In the genomic region with DNA sequence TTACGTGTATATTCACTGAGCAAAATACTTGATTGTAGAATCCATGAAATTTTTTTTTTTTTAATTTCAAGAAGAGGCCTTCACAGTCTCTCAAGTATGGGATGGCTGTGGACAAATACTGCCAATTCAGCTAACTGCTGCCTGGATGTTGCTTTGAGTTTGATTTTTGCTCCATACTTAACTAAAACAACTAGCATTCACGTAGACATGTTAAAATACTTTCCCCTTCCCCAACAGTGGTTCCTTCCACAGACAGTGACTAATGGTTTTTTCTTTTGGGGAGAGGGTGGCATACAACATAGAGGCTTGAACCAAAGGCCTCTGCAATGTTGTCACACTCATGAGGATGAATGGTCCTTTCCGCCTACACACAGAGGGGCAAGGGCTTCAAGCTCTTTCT, we compare ENCODE assay signal across 22 cellular contexts. TPM values are rescaled to one million over a fixed set of nuclear protein-coding genes. Genes with fewer than 3 reads are reported as not detected.
"Had no signal": no experiment of that assay in that cellular context is flagged by ENCODE, and none has a peak within 500 bp of the region (broad histone marks: within the 10 kb centered on the region; RNA-seq: fewer than 3 reads in every experiment).

No MANE protein-coding gene starts in this region.

- H3K4me1 ChIP-seq: foreskin keratinocyte had no signal

- H3K9me3 ChIP-seq: mucosa of descending colon, neutrophil, suprapubic skin had no signal

- DNase-seq: activated CD4-positive, alpha-beta T cell treated with anti-CD3 and anti-CD28 coated beads for 1 hour; activated CD4-positive, alpha-beta T cell treated with anti-CD3 and anti-CD28 coated beads, Interleukin-2, amount 50 U/mL, for 4 hours; activated gamma-delta T cell; activated T-cell treated with anti-CD3 and anti-CD28 coated beads, Interleukin-2, amount 50 U/mL, for 48 hours; amygdala; effector memory CD8-positive, alpha-beta T cell; foreskin keratinocyte; glutamatergic neuron; mucosa of descending colon; naive thymus-derived CD8-positive, alpha-beta T cell; posterior cingulate gyrus; stimulated activated CD4-positive, alpha-beta T cell treated with anti-CD3 and anti-CD28 coated beads, Interleukin-4, amount 100 ng/mL, for 4 hours; stimulated activated CD8-positive, alpha-beta memory T cell treated with anti-CD3 and anti-CD28 coated beads, Interleukin-4, amount 100 ng/mL, for 48 hours; trophoblast cell had no signal

- H3K27ac ChIP-seq: foreskin keratinocyte, neutrophil, skin epidermis, suprapubic skin, VCaP had no signal

- H3K27me3 ChIP-seq: foreskin keratinocyte, neutrophil, suprapubic skin had no signal

- H3K27ac Mint-ChIP-seq: dendritic cell treated with granulocyte-macrophage colony-stimulating factor and Interleukin-4, amounts not matched to agents 40 ng/mL and 50 ng/mL, for 4 days; effector memory CD8-positive, alpha-beta T cell had no signal

- H3K27me3 Mint-ChIP-seq: dendritic cell treated with granulocyte-macrophage colony-stimulating factor and Interleukin-4, amounts not matched to agents 40 ng/mL and 50 ng/mL, for 4 days; effector memory CD8-positive, alpha-beta T cell; naive thymus-derived CD8-positive, alpha-beta T cell; stimulated activated naive CD8-positive, alpha-beta T cell treated with anti-CD3 and anti-CD28 coated beads, Interleukin-15, Interleukin-2, amounts not matched to agents 100 ng/mL and 50 ng/mL, for 24 hours had no signal

- ATAC-seq: activated naive CD4-positive, alpha-beta T cell treated with anti-CD3 and anti-CD28 coated beads, Interleukin-2, amount 50 U/mL, for 72 hours; effector memory CD8-positive, alpha-beta T cell; foreskin keratinocyte; mucosa of descending colon; naive thymus-derived CD8-positive, alpha-beta T cell had no signal

- H3K9me3 Mint-ChIP-seq: activated naive CD4-positive, alpha-beta T cell treated with anti-CD3 and anti-CD28 coated beads, Interleukin-2, amount 50 U/mL, for 72 hours; dendritic cell treated with granulocyte-macrophage colony-stimulating factor and Interleukin-4, amounts not matched to agents 40 ng/mL and 50 ng/mL, for 4 days; effector memory CD8-positive, alpha-beta T cell; naive thymus-derived CD8-positive, alpha-beta T cell; stimulated activated naive CD8-positive, alpha-beta T cell treated with anti-CD3 and anti-CD28 coated beads, Interleukin-15, Interleukin-2, amounts not matched to agents 100 ng/mL and 50 ng/mL, for 24 hours had no signal

- H3K4me3 ChIP-seq: lung, mucosa of descending colon, skin epidermis, suprapubic skin had no signal

- H3K4me3 Mint-ChIP-seq: dendritic cell treated with granulocyte-macrophage colony-stimulating factor and Interleukin-4, amounts not matched to agents 40 ng/mL and 50 ng/mL, for 4 days; effector memory CD8-positive, alpha-beta T cell; naive thymus-derived CD8-positive, alpha-beta T cell; stimulated activated naive CD8-positive, alpha-beta T cell treated with anti-CD3 and anti-CD28 coated beads, Interleukin-15, Interleukin-2, amounts not matched to agents 100 ng/mL and 50 ng/mL, for 24 hours had no signal

RNA-seq across cellular contexts. Expression of gene SHROOM1, which starts 41.0 kb away (rescaled TPM):
- total RNA-seq: naive thymus-derived CD8-positive, alpha-beta T cell had no signal
- polyA plus RNA-seq: naive thymus-derived CD8-positive, alpha-beta T cell had no signal

RNA-seq across cellular contexts. Expression of gene SOWAHA, which starts 58.4 kb away (rescaled TPM):
- total RNA-seq: activated naive CD4-positive, alpha-beta T cell treated with anti-CD3 and anti-CD28 coated beads, Interleukin-2, amount 50 U/mL, for 72 hours; naive thymus-derived CD8-positive, alpha-beta T cell had no signal
- polyA plus RNA-seq: foreskin keratinocyte; naive thymus-derived CD8-positive, alpha-beta T cell had no signal
